ENCODE assay signal across 1 cellular context in the genomic region with DNA sequence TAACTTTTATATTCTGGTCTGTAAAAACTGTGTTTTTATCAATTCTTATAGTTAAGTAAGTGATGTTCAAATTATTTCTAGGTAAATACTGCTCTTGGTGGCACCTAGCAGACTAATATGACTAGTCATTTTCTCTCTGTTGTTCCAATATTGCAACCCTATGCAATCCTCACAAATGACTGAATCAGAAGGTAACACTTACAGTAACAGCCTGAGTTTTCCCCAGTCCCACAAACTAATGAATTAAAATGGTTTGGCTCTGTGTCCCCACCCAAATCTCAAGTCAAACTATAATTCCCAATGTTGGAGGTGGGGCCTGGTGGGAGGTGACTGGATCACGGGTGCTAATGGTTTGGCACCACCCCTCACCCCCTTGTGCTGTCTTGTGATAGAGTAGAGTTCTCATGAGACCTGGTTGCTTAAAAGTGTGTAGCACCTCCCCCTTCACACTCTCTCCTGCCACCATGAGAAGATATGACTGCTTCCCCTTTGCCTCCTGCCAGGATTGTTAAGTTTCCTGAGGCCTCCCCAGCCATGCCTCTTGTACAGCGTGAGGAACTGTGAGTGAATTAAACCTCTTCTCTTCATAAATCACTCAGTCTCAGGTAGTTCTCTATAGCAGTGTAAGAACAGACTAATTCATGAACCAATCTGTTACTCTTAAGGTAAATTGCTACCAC.
TF ChIP-seq lines count a peak whose summit lies in the region.

No MANE protein-coding gene starts in this region.

TF ChIP-seq in GM12878, 131 proteins besides CTCF, POLR2A, EP300 and RAD21 (continued from another document):
- TF ChIP-seq, protein P1, sequence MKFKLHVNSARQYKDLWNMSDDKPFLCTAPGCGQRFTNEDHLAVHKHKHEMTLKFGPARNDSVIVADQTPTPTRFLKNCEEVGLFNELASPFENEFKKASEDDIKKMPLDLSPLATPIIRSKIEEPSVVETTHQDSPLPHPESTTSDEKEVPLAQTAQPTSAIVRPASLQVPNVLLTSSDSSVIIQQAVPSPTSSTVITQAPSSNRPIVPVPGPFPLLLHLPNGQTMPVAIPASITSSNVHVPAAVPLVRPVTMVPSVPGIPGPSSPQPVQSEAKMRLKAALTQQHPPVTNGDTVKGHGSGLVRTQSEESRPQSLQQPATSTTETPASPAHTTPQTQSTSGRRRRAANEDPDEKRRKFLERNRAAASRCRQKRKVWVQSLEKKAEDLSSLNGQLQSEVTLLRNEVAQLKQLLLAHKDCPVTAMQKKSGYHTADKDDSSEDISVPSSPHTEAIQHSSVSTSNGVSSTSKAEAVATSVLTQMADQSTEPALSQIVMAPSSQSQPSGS (IDR thresholded peaks at IDR 0.05; ENCODE audit: low read length): no peak
- TF ChIP-seq, protein P2, sequence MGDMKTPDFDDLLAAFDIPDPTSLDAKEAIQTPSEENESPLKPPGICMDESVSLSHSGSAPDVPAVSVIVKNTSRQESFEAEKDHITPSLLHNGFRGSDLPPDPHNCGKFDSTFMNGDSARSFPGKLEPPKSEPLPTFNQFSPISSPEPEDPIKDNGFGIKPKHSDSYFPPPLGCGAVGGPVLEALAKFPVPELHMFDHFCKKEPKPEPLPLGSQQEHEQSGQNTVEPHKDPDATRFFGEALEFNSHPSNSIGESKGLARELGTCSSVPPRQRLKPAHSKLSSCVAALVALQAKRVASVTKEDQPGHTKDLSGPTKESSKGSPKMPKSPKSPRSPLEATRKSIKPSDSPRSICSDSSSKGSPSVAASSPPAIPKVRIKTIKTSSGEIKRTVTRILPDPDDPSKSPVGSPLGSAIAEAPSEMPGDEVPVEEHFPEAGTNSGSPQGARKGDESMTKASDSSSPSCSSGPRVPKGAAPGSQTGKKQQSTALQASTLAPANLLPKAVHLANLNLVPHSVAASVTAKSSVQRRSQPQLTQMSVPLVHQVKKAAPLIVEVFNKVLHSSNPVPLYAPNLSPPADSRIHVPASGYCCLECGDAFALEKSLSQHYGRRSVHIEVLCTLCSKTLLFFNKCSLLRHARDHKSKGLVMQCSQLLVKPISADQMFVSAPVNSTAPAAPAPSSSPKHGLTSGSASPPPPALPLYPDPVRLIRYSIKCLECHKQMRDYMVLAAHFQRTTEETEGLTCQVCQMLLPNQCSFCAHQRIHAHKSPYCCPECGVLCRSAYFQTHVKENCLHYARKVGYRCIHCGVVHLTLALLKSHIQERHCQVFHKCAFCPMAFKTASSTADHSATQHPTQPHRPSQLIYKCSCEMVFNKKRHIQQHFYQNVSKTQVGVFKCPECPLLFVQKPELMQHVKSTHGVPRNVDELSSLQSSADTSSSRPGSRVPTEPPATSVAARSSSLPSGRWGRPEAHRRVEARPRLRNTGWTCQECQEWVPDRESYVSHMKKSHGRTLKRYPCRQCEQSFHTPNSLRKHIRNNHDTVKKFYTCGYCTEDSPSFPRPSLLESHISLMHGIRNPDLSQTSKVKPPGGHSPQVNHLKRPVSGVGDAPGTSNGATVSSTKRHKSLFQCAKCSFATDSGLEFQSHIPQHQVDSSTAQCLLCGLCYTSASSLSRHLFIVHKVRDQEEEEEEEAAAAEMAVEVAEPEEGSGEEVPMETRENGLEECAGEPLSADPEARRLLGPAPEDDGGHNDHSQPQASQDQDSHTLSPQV (IDR thresholded peaks at IDR 0.05): no peak
- TF ChIP-seq PML (IDR thresholded peaks at IDR 0.05; ENCODE audit: low read length) (no peak), SMC3 (IDR thresholded peaks at IDR 0.05; ENCODE audit: borderline replicate concordance, low read length) (no peak), DPF2 (IDR thresholded peaks at IDR 0.05) (no peak)
- TF ChIP-seq, protein P3, sequence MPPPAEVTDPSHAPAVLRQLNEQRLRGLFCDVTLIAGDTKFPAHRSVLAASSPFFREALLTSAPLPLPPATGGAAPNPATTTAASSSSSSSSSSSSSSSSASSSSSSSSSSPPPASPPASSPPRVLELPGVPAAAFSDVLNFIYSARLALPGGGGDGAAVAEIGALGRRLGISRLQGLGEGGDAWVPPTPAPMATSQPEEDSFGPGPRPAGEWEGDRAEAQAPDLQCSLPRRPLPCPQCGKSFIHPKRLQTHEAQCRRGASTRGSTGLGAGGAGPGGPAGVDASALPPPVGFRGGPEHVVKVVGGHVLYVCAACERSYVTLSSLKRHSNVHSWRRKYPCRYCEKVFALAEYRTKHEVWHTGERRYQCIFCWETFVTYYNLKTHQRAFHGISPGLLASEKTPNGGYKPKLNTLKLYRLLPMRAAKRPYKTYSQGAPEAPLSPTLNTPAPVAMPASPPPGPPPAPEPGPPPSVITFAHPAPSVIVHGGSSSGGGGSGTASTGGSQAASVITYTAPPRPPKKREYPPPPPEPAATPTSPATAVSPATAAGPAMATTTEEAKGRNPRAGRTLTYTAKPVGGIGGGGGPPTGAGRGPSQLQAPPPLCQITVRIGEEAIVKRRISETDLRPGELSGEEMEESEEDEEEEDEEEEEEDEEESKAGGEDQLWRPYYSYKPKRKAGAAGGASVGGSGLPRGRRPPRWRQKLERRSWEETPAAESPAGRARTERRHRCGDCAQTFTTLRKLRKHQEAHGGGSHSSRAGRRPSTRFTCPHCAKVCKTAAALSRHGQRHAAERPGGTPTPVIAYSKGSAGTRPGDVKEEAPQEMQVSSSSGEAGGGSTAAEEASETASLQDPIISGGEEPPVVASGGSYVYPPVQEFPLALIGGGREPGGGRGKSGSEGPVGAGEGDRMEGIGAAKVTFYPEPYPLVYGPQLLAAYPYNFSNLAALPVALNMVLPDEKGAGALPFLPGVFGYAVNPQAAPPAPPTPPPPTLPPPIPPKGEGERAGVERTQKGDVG (CRISPR knock-in tag; IDR thresholded peaks at IDR 0.05): no peak
